ENCODE assay signal across 2 cellular contexts in the genomic region with DNA sequence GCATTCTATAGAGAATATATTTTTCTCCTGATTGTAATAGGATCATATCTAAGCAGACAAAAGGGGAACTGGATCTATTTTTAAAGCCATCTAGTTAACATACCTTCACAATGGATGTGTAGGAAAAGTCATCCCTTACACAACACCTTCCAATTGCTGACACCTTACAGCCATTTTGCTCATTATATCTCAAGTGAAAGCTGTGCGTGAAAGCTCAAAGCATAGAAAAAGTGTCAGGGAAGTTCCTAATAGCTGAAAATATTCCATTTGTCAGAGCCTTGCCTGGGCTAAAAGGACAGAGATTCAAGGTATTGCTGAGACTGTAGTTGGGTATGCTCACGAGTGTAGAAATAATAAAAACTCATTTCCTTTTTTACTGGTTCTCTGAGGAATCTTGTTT.
A peak's percentile ranks its signal among the peaks of the same experiment; 100 is the strongest.
TF ChIP-seq lines count a peak whose summit lies in the region.

No MANE protein-coding gene starts in this region.

TF ChIP-seq in H1, 55 proteins besides CTCF, POLR2A, EP300 and RAD21:
- TF ChIP-seq RFX5 (IDR thresholded peaks at IDR 0.05; ENCODE audit: borderline replicate concordance, low read depth, low read length) (no peak), FOSL1 (IDR thresholded peaks at IDR 0.05; ENCODE audit: insufficient read depth, low read depth, low read length) (no peak), GTF2F1 (IDR thresholded peaks at IDR 0.05; ENCODE audit: borderline replicate concordance, low read depth, low read length) (no peak), RXRA (IDR thresholded peaks at IDR 0.05; ENCODE audit: insufficient read depth, low read depth, low read length) (no peak)

TF ChIP-seq in neural cell, 6 proteins besides CTCF, POLR2A, EP300 and RAD21:
- TF ChIP-seq MXI1 (conservative IDR thresholded peaks at IDR 0.05; ENCODE audit: poor library complexity, severe bottlenecking) (no peak), POLR2AphosphoS5 (IDR thresholded peaks at IDR 0.05) (peak; percentile 55)
- TF ChIP-seq, protein P1, sequence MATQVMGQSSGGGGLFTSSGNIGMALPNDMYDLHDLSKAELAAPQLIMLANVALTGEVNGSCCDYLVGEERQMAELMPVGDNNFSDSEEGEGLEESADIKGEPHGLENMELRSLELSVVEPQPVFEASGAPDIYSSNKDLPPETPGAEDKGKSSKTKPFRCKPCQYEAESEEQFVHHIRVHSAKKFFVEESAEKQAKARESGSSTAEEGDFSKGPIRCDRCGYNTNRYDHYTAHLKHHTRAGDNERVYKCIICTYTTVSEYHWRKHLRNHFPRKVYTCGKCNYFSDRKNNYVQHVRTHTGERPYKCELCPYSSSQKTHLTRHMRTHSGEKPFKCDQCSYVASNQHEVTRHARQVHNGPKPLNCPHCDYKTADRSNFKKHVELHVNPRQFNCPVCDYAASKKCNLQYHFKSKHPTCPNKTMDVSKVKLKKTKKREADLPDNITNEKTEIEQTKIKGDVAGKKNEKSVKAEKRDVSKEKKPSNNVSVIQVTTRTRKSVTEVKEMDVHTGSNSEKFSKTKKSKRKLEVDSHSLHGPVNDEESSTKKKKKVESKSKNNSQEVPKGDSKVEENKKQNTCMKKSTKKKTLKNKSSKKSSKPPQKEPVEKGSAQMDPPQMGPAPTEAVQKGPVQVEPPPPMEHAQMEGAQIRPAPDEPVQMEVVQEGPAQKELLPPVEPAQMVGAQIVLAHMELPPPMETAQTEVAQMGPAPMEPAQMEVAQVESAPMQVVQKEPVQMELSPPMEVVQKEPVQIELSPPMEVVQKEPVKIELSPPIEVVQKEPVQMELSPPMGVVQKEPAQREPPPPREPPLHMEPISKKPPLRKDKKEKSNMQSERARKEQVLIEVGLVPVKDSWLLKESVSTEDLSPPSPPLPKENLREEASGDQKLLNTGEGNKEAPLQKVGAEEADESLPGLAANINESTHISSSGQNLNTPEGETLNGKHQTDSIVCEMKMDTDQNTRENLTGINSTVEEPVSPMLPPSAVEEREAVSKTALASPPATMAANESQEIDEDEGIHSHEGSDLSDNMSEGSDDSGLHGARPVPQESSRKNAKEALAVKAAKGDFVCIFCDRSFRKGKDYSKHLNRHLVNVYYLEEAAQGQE (IDR thresholded peaks at IDR 0.05; ENCODE audit: borderline replicate concordance): peak; percentile 96
